Comparison of ENCODE assay signal across 1 cellular context in genomic region chr6:6684365-6684833, GRCh38.
A peak's percentile ranks its signal among the peaks of the same experiment; 100 is the strongest.
TF ChIP-seq lines count a peak whose summit lies in the region.

No MANE protein-coding gene starts in this region.

TF ChIP-seq in K562, 482 proteins besides CTCF, POLR2A, EP300 and RAD21 (continued from another document and continues in another):
- TF ChIP-seq CHD7 (IDR thresholded peaks at IDR 0.05; ENCODE audit: low read depth, low read length) (no peak), RNF219 (CRISPR knock-in tag; IDR thresholded peaks at IDR 0.05) (no peak), THAP12 (CRISPR knock-in tag; IDR thresholded peaks at IDR 0.05) (no peak), ZNF24 (IDR thresholded peaks at IDR 0.05) (peak; percentile 91), FOXP1 (CRISPR knock-in tag; IDR thresholded peaks at IDR 0.05) (no peak), RBFOX2 (IDR thresholded peaks at IDR 0.05; ENCODE audit: low read depth, low read length) (no peak), HDAC1 (IDR thresholded peaks at IDR 0.05) (peak in 1 of 2 experiments; percentile 90; a peak in 2 of 4 replicates), SAFB (IDR thresholded peaks at IDR 0.05; ENCODE audit: borderline replicate concordance, low read depth, low read length) (no peak), SIN3A (IDR thresholded peaks at IDR 0.05; ENCODE audit: borderline replicate concordance in 2 of 2, control insufficient read depth in 1 of 2, low read depth in 2 of 2, low read length in 2 of 2) (no peak), TCF15 (CRISPR knock-in tag; IDR thresholded peaks at IDR 0.05) (no peak), CEBPB (tag; IDR thresholded peaks at IDR 0.05) (no peak), C11orf30 (IDR thresholded peaks at IDR 0.05; ENCODE audit: low read depth) (no peak), E2F5 (CRISPR knock-in tag; IDR thresholded peaks at IDR 0.05) (no peak), CHCHD3 (CRISPR knock-in tag; IDR thresholded peaks at IDR 0.05) (no peak), ELK3 (CRISPR knock-in tag; IDR thresholded peaks at IDR 0.05) (no peak), ZNF316 (IDR thresholded peaks at IDR 0.05) (0 out of 2 replicates have a peak, but pooled peaks have one; percentile 33), PREB (CRISPR knock-in tag; IDR thresholded peaks at IDR 0.05) (no peak), POU5F1 (IDR thresholded peaks at IDR 0.05; ENCODE audit: borderline replicate concordance, low read depth, low read length, partially characterized antibody) (no peak), SIX5 (IDR thresholded peaks at IDR 0.05; ENCODE audit: borderline replicate concordance in 1 of 2, insufficient read depth in 1 of 2, low read depth in 1 of 2, low read length in 2 of 2) (no peak), ZNF184 (CRISPR knock-in tag; IDR thresholded peaks at IDR 0.05) (no peak), TRIM24 (IDR thresholded peaks at IDR 0.05) (peak; percentile 68 to 83; a peak in 3 of 4 replicates), ZNF143 (CRISPR knock-in tag; IDR thresholded peaks at IDR 0.05) (no peak), KLF16 (IDR thresholded peaks at IDR 0.05) (peak; percentile 85), U2AF2 (optimal IDR thresholded peaks at IDR 0.05; ENCODE audit: low read depth, low read length) (no peak), IRF9 (tag; IDR thresholded peaks at IDR 0.05) (no peak), PURB (CRISPR knock-in tag; IDR thresholded peaks at IDR 0.05; ENCODE audit: low read depth) (no peak), ZNF140 (CRISPR knock-in tag; IDR thresholded peaks at IDR 0.05) (no peak), NFATC3 (IDR thresholded peaks at IDR 0.05) (no peak), EP400 (IDR thresholded peaks at IDR 0.05) (peak; percentile 50), PHF21A (IDR thresholded peaks at IDR 0.05; ENCODE audit: borderline replicate concordance, low read depth) (no peak), ZZZ3 (IDR thresholded peaks at IDR 0.05) (no peak), BCLAF1 (IDR thresholded peaks at IDR 0.05; ENCODE audit: borderline replicate concordance in 1 of 2, control insufficient read depth in 1 of 2, low read depth in 2 of 2, low read length in 1 of 2) (no peak), ZKSCAN1 (IDR thresholded peaks at IDR 0.05; ENCODE audit: low read depth, low read length) (no peak), NR1H2 (CRISPR knock-in tag; IDR thresholded peaks at IDR 0.05) (no peak)
